ENCODE assay signal across 14 cellular contexts in the genomic region with DNA sequence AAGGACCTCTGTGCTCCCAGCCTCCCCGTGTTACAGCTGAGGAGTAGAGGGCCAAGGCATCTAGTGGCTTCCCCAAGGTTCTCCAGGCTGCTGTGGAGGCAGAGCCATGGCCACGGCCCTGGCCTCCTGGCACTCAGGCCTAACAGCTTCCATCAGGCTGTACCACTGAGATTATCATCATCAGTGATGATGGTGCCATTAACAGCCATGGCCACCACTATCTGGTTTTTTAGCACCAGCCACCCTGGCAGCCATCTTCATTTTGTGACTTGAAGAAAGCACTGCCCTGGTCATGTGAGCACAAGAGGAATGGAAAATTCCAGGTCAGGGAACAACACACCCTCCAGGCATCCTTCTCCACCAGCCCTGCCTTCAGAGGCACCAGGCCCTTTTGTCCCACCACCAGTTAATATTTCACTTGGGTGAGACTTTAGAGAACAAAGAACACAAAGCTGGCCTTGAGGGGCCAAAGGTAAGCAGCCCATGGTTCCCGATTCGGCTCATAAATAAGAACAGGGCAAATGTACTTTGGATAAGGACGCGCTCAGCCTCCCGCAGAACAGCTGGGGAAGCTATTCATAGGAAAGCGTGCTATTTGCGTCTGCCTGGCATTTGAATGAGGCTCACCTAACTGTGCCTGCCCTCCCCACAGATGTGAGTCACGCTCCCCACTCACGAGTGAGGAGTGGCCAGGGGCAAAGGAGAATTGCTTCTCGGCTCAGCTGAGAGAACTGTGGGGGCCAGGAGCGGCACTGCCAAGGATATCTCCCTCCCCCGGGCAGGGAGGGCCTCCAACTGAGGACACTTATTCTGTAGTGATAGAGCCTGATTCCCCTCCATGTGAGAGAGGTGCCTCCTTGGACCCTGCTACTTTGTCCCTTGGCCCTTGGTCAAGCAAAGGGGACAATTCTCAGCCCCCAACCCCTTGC.
DNase-seq lines count a peak whose midpoint lies in the region; ATAC-seq and TF ChIP-seq lines count a peak whose summit lies in the region.
"Had no signal": no experiment of that assay in that cellular context is flagged by ENCODE, and none has a peak within 500 bp of the region (broad histone marks: within the 10 kb centered on the region; RNA-seq: fewer than 3 reads in every experiment).

No MANE protein-coding gene starts in this region.

- TF ChIP-seq POLR2A in heart left ventricle (IDR thresholded peaks at IDR 0.05) (no peak), transverse colon (IDR thresholded peaks at IDR 0.05) (peak; percentile 62)

- intact Hi-C loops in heart left ventricle (cut with DNase I) = loop anchor here in 7 of 10 donors (2.0 to 5.0 kb wide), 6 partner anchors 43 to 98 kb away; no protein-coding TSS in a partner anchor
- intact Hi-C loops in transverse colon (cut with DNase I; ENCODE audit: low total_unique reads) = no loop called here

- H3K36me3 ChIP-seq in heart left ventricle = no peaks in the 10 kb centered on the region
- no peaks in the 10 kb centered on the region for H3K36me3 ChIP-seq in mucosa of rectum (ENCODE audit: control insufficient read depth in 2 of 2, insufficient read depth in 2 of 2, low read length in 2 of 2)
- no peaks in the 10 kb centered on the region for H3K36me3 ChIP-seq in transverse colon
- H3K36me3 ChIP-seq: tibial nerve had no signal

- H3K27me3 ChIP-seq in heart left ventricle = no peaks in the 10 kb centered on the region
- no peaks in the 10 kb centered on the region for H3K27me3 ChIP-seq in mucosa of rectum (ENCODE audit: control insufficient read depth in 2 of 2, insufficient read depth in 2 of 2, low read length in 2 of 2)
- no peaks in the 10 kb centered on the region for H3K27me3 ChIP-seq in transverse colon
- H3K27me3 ChIP-seq: tibial nerve had no signal

- H3K4me1 ChIP-seq in heart left ventricle (peaks cover 0 to 40% (median 23%) of the 10 kb centered on the region in 12 donors), mucosa of rectum (ENCODE audit: control insufficient read depth in 2 of 2, insufficient read depth in 2 of 2, low read length in 2 of 2) (peaks cover 41 to 65% of the 10 kb centered on the region in 2 donors), transverse colon (peaks cover 14 to 65% (median 49%) of the 10 kb centered on the region in 4 donors)

- H3K4me3 ChIP-seq in heart left ventricle (no peak overlapping the region), mucosa of rectum (ENCODE audit: low read length in 2 of 2) (peak overlapping the region in 1 of 2 donors; percentile 33), transverse colon (no peak overlapping the region)
- H3K4me3 ChIP-seq: SK-N-MC, tibial nerve had no signal

- 52 to 70% (median 60%) methylated on average over 9 to 14 of the region's 14 CpGs for WGBS in heart left ventricle, 4 donors
- WGBS in transverse colon (ENCODE audit: low coverage in 1 of 2), 2 donors = 51 to 76% methylated on average over 4 to 9 of the region's 14 CpGs

- peak overlapping the region; percentile 75 to 96 (median 90) for H3K27ac ChIP-seq in heart left ventricle
- H3K27ac ChIP-seq in mucosa of rectum (ENCODE audit: low read depth in 2 of 2, low read length in 2 of 2) = peak overlapping the region; percentile 90 to 98
- peak overlapping the region; percentile 83 to 87 (median 86) for H3K27ac ChIP-seq in transverse colon
- H3K27ac ChIP-seq: SK-N-MC had no signal

- H3K9me3 ChIP-seq in heart left ventricle (no peaks in the 10 kb centered on the region), mucosa of rectum (ENCODE audit: control insufficient read depth in 2 of 2, low read length in 2 of 2) (no peaks in the 10 kb centered on the region), transverse colon (no peaks in the 10 kb centered on the region)
- H3K9me3 ChIP-seq: tibial nerve had no signal

- in situ Hi-C loops in transverse colon (cut with MboI; ENCODE audit: low pct_ligation_motif_present in 1 of 4, low pct_unique_long_range_greater_than_20kb in 1 of 4, low sequenced_read_pairs in 3 of 4) = loop anchor here in 2 of 4 donors (25.0 kb wide), 2 partner anchors 113 to 338 kb away; a partner anchor contains a TSS

- TF ChIP-seq CTCF in heart left ventricle (IDR thresholded peaks at IDR 0.05) (no peak), transverse colon (IDR thresholded peaks at IDR 0.05) (no peak)

- peak; percentile 69 to 87 (median 86) for ATAC-seq in heart left ventricle
- no peak for ATAC-seq in stimulated activated naive CD8-positive, alpha-beta T cell treated with anti-CD3 and anti-CD28 coated beads, Interleukin-15, Interleukin-2, amounts not matched to agents 100 U/mL and 50 U/mL, for 24 hours

- peak overlapping the region; percentile 36 to 75 for H3K9ac ChIP-seq in mucosa of rectum (ENCODE audit: low read depth in 1 of 2, low read length in 2 of 2)

- peak; percentile 66 for TF ChIP-seq EP300 in transverse colon (IDR thresholded peaks at IDR 0.05; ENCODE audit: low read depth)

- peak; percentile 2 for DNase-seq in DMS53 (lab: John Stamatoyannopoulos, UW)
- no peak for DNase-seq in DMS53 treated with DMSO at 0.1 percent for 48 hours (lab: John Stamatoyannopoulos, UW; ENCODE audit: unreplicated experiment)
- peak; percentile 56 to 86 (median 70) for DNase-seq in heart left ventricle
- peak; percentile 79 for DNase-seq in transverse colon
- DNase-seq in epidermal melanocyte (ENCODE audit: insufficient read length, low spot score) = no peak
- DNase-seq in NK-92 (lab: John Stamatoyannopoulos, UW; ENCODE audit: unreplicated experiment) = no peak
- no peak for DNase-seq in stimulated activated naive CD8-positive, alpha-beta T cell treated with anti-CD3 and anti-CD28 coated beads, Interleukin-15, Interleukin-2, amounts not matched to agents 100 U/mL and 50 U/mL, for 24 hours
- DNase-seq: 8988T; activated gamma-delta T cell treated with Interleukin-2 at 50 U/mL for 16 hours; midbrain; stimulated activated CD4-positive, alpha-beta T cell treated with anti-CD3 and anti-CD28 coated beads, Interleukin-2, amount 100 ng/mL, for 48 hours had no signal

Comparison
In these comparisons a context has a peak if more than half of its experiments do, and no peak if none do; other contexts are left out.
1. DNase-seq: peak in DMS53 (single experiment), heart left ventricle (5 of 5) and transverse colon (single experiment); none in DMS53 treated with DMSO at 0.1 percent for 48 hours (single experiment), epidermal melanocyte (single experiment), NK-92 (single experiment) and stimulated activated naive CD8-positive, alpha-beta T cell treated with anti-CD3 and anti-CD28 coated beads, Interleukin-15, Interleukin-2, amounts not matched to agents 100 U/mL and 50 U/mL, for 24 hours (single experiment).
2. Peak in every context shown above with its lines, with median percentiles within 50 percentile points of each other: H3K27ac ChIP-seq.